ENCODE assay signal across 13 cellular contexts in the genomic region with DNA sequence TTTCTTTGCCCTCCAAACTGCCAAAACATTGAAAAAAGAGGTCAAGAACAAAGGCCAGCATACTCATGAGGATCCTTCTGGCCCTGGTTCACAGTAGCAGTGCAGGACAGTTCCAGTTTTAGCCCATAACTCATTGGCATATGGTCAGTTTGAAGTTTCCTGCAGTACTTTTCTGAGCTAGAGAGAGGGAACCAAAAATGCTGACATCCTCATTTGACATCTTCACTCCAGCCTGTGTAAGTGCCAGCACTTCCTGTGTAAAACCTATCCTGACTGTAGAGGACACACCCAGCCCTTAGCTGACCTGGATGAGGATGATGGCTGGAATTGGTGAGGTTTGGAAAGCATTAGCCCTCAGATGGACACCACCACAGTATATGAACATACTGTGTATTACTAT.
DNase-seq lines count a peak whose midpoint lies in the region; ATAC-seq and TF ChIP-seq lines count a peak whose summit lies in the region.
"Had no signal": no experiment of that assay in that cellular context is flagged by ENCODE, and none has a peak within 500 bp of the region (broad histone marks: within the 10 kb centered on the region; RNA-seq: fewer than 3 reads in every experiment).

No MANE protein-coding gene starts in this region.

- H3K9me3 ChIP-seq in RWPE2 (ENCODE audit: severe bottlenecking), result no peaks in the 10 kb centered on the region
- no peaks in the 10 kb centered on the region for H3K9me3 ChIP-seq in right cardiac atrium (ENCODE audit: control insufficient read depth, low read length)
- H3K9me3 ChIP-seq in MG63, result no peaks in the 10 kb centered on the region
- H3K9me3 ChIP-seq: suprapubic skin had no signal

- CTCF ChIA-PET in Calu3 (lab: Charles Lee), result no interaction called here

- intact Hi-C loops in right cardiac atrium (cut with DNase I), result no loop called here
- intact Hi-C loops in Calu3 (cut with micrococcal nuclease; ENCODE audit: unreplicated experiment), result no loop called here

- peaks cover 24% of the 10 kb centered on the region for H3K4me1 Mint-ChIP-seq in stimulated activated memory B cell treated with anti-CD40 and anti-IgM and Interleukin-4, amounts not matched to agents 10 μg/mL and 1 μg/mL and 100 μg/mL, for 72 hours
- peaks cover 20% of the 10 kb centered on the region for H3K4me1 Mint-ChIP-seq in Calu3 (ENCODE audit: low read depth, unreplicated experiment)

- in situ Hi-C loops in KBM-7 (cut with MboI; ENCODE audit: low pct_unique_long_range_greater_than_20kb, low sequenced_read_pairs), result no loop called here

- peak; percentile 50 for DNase-seq in KBM-7
- no peak for DNase-seq in RWPE2 (ENCODE audit: low spot score)
- no peak for DNase-seq in right cardiac atrium
- DNase-seq in Calu3, result no peak
- DNase-seq in NCI-H2107 treated with DMSO at 0.1 percent for 48 hours (lab: John Stamatoyannopoulos, UW; ENCODE audit: unreplicated experiment), result no peak
- no peak for DNase-seq in activated naive CD4-positive, alpha-beta T cell treated with Interleukin-2 at 50 U/mL for 16 hours
- no peak for DNase-seq in MG63
- DNase-seq: activated CD8-positive, alpha-beta memory T cell treated with anti-CD3 and anti-CD28 coated beads, Interleukin-2, amount 50 U/mL, for 48 hours; DMS79; NCI-H345 had no signal

- peak overlapping the region; percentile 48 for H3K27ac Mint-ChIP-seq in stimulated activated memory B cell treated with anti-CD40 and anti-IgM and Interleukin-4, amounts not matched to agents 10 μg/mL and 1 μg/mL and 100 μg/mL, for 72 hours
- no peak overlapping the region for H3K27ac Mint-ChIP-seq in Calu3 (ENCODE audit: unreplicated experiment)
- H3K27ac Mint-ChIP-seq: T-helper 1 cell treated with Interleukin-12 subunit alpha and Interleukin-12 subunit beta and Interleukin-4 antibody, amounts not matched to agents 30 μg/mL and 1 μg/mL, for 36 hours had no signal

- H3K4me1 ChIP-seq in RWPE2 (ENCODE audit: insufficient read depth, poor library complexity, severe bottlenecking) (peaks cover 20% of the 10 kb centered on the region), right cardiac atrium (ENCODE audit: control insufficient read depth, insufficient read depth, low read length) (peaks cover 4% of the 10 kb centered on the region)

- H3K4me3 ChIP-seq in RWPE2 (ENCODE audit: severe bottlenecking), result no peak overlapping the region
- no peak overlapping the region for H3K4me3 ChIP-seq in right cardiac atrium (ENCODE audit: low read length)
- no peak overlapping the region for H3K4me3 ChIP-seq in MG63
- H3K4me3 ChIP-seq: suprapubic skin had no signal

- no peaks in the 10 kb centered on the region for H3K9me3 Mint-ChIP-seq in stimulated activated memory B cell treated with anti-CD40 and anti-IgM and Interleukin-4, amounts not matched to agents 10 μg/mL and 1 μg/mL and 100 μg/mL, for 72 hours
- H3K9me3 Mint-ChIP-seq in Calu3 (ENCODE audit: low read depth, unreplicated experiment), result peaks cover 2% of the 10 kb centered on the region
- H3K9me3 Mint-ChIP-seq: T-helper 1 cell treated with Interleukin-12 subunit alpha and Interleukin-12 subunit beta and Interleukin-4 antibody, amounts not matched to agents 30 μg/mL and 1 μg/mL, for 36 hours had no signal

- ATAC-seq in RWPE2 (ENCODE audit: low read depth), result peak; percentile 49
- ATAC-seq in right cardiac atrium, result peak; percentile 76 to 80
- no peak for ATAC-seq in stimulated activated memory B cell treated with anti-CD40 and anti-IgM and Interleukin-4, amounts not matched to agents 10 μg/mL and 1 μg/mL and 100 μg/mL, for 72 hours

- no peak overlapping the region for H3K4me3 Mint-ChIP-seq in stimulated activated memory B cell treated with anti-CD40 and anti-IgM and Interleukin-4, amounts not matched to agents 10 μg/mL and 1 μg/mL and 100 μg/mL, for 72 hours
- no peak overlapping the region for H3K4me3 Mint-ChIP-seq in Calu3 (ENCODE audit: low read depth, unreplicated experiment)
- H3K4me3 Mint-ChIP-seq: T-helper 1 cell treated with Interleukin-12 subunit alpha and Interleukin-12 subunit beta and Interleukin-4 antibody, amounts not matched to agents 30 μg/mL and 1 μg/mL, for 36 hours had no signal

- H3K27me3 ChIP-seq in RWPE2 (ENCODE audit: insufficient read depth, poor library complexity, severe bottlenecking) (no peaks in the 10 kb centered on the region), right cardiac atrium (ENCODE audit: control insufficient read depth, insufficient read depth) (no peaks in the 10 kb centered on the region), MG63 (no peaks in the 10 kb centered on the region; the same call in 1 of the 2 replicates)
- H3K27me3 ChIP-seq: suprapubic skin had no signal

- BruUV-seq in Calu3 (replicated peaks; lab: Mats Ljungman, UMichigan), result no TSS peak

- peaks cover 15% of the 10 kb centered on the region for H3K36me3 ChIP-seq in RWPE2 (ENCODE audit: low read depth)
- no peaks in the 10 kb centered on the region for H3K36me3 ChIP-seq in MG63
- H3K36me3 ChIP-seq: suprapubic skin had no signal

- no peak overlapping the region for H3K27ac ChIP-seq in RWPE2 (ENCODE audit: poor library complexity, severe bottlenecking)
- peak overlapping the region; percentile 81 for H3K27ac ChIP-seq in right cardiac atrium (ENCODE audit: low read length)

- no peaks in the 10 kb centered on the region for H3K27me3 Mint-ChIP-seq in stimulated activated memory B cell treated with anti-CD40 and anti-IgM and Interleukin-4, amounts not matched to agents 10 μg/mL and 1 μg/mL and 100 μg/mL, for 72 hours
- no peaks in the 10 kb centered on the region for H3K27me3 Mint-ChIP-seq in Calu3 (ENCODE audit: unreplicated experiment)

- TF ChIP-seq CTCF in RWPE2 (IDR thresholded peaks at IDR 0.05; ENCODE audit: poor library complexity, severe bottlenecking), result no peak
- no peak for TF ChIP-seq CTCF in Calu3 (IDR thresholded peaks at IDR 0.05; ENCODE audit: unreplicated experiment)

- no peaks in the 10 kb centered on the region for H3K36me3 Mint-ChIP-seq in stimulated activated memory B cell treated with anti-CD40 and anti-IgM and Interleukin-4, amounts not matched to agents 10 μg/mL and 1 μg/mL and 100 μg/mL, for 72 hours
- peaks cover 7% of the 10 kb centered on the region for H3K36me3 Mint-ChIP-seq in Calu3 (ENCODE audit: insufficient read depth, unreplicated experiment)
